In the genomic region with DNA sequence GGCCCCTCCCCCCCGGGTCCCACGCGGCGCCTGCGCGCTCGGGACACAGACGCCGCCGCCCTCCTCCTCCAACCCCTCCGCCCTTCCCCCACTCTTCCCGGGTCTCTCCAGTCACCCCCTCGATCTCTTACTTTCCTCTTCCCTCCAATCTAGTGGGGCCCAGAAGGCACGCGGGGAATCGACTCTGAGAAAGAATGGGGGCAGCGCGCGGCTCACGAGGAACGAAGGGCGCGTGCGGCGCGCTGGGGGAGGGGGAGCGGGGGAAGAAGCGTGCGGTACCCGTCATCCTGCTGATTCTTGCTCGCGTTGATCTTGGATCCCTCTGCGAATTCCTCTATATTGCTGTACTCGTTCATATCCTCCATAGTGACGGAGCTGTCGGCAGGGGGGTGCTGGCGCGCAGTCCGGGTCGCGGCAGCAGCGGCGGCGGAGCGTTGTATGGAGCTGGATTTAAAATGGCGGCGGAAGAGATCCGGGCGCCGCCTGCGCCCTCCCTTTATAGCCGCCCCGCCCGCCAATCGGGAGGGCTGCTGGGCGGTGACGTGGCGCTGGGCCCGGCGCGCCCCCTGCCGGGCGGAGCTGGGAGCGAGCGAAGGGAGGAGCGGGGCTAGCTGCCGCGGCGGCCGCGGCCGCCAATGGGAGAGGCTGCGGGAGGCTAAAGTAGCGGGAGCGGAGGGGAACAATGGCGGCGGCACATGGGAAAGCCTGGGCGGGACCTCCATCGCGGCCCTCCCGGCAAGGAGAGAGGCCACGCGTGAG, we compare ENCODE assay signal across 7 cellular contexts. TPM values are rescaled to one million over a fixed set of nuclear protein-coding genes. Genes with fewer than 3 reads are reported as not detected.
DNase-seq lines count a peak whose midpoint lies in the region; ATAC-seq lines count a peak whose summit lies in the region.

No MANE protein-coding gene starts in this region.

- peaks cover 3% of the 10 kb centered on the region for H3K4me1 ChIP-seq in right cardiac atrium (ENCODE audit: control insufficient read depth, insufficient read depth, low read length)

- ATAC-seq in GM18498 (IDR thresholded peaks at IDR 0.05; ENCODE audit: unreplicated experiment) (peak; percentile 64), HG02885 (IDR thresholded peaks at IDR 0.05; ENCODE audit: poor library complexity, unreplicated experiment) (peak; percentile 56), right cardiac atrium (peak; percentile 89 to 90)

- H3K9me3 ChIP-seq in right cardiac atrium (ENCODE audit: control insufficient read depth, low read length), result no peaks in the 10 kb centered on the region

- H3K27me3 ChIP-seq in right cardiac atrium (ENCODE audit: control insufficient read depth, insufficient read depth), result no peaks in the 10 kb centered on the region

- H3K4me3 ChIP-seq in right cardiac atrium (ENCODE audit: low read length), result peak overlapping the region; percentile 64

- WGBS in right cardiac atrium, result under 1% methylated on average over 83 of the region's 83 CpGs

- DNase-seq in NCI-H146 treated with DMSO at 0.1 percent for 48 hours (lab: John Stamatoyannopoulos, UW; ENCODE audit: unreplicated experiment) (peak; percentile 85), T-helper 1 cell (peak; percentile 87 to 95 (median 88)), amygdala (lab: John Stamatoyannopoulos, UW) (peak; percentile 46 to 96 (median 85)), right cardiac atrium (peak; percentile 92 to 98 (median 97)), renal cortical epithelial cell (ENCODE audit: low read depth) (peak; percentile 64)

- peak overlapping the region; percentile 95 for H3K27ac ChIP-seq in right cardiac atrium (ENCODE audit: low read length)

- intact Hi-C loops in right cardiac atrium (cut with DNase I), result loop anchor here (2.0 to 10.0 kb wide), 4 partner anchors 52 to 57 kb away; partner anchors contain the start of gene HNRNPD (in 2 of the 4)

RNA-seq across cellular contexts. Expression of gene HNRNPDL, which starts 1.1 kb away (rescaled TPM):
- 100 to 1,000 TPM in 3 of 4 donors, 10 to 100 TPM in 1; 89.5 to 185 (median 138) TPM for total RNA-seq in right cardiac atrium
- polyA plus RNA-seq in right cardiac atrium, result 181 TPM
- total RNA-seq in renal cortical epithelial cell, result 174 and 185 TPM in 2 replicates

RNA-seq across cellular contexts. Expression of gene ENOPH1, which starts 1.2 kb away (rescaled TPM):
- total RNA-seq in right cardiac atrium (10 to 100 TPM; 15.1 to 16.5 (median 15.7) TPM), renal cortical epithelial cell (53.8 and 62.7 TPM in 2 replicates)
- 20.1 TPM for polyA plus RNA-seq in right cardiac atrium

RNA-seq across cellular contexts. Expression of gene HNRNPD, which starts 55.4 kb away (rescaled TPM):
- total RNA-seq in right cardiac atrium (100 to 1,000 TPM; 128 to 141 (median 135) TPM), renal cortical epithelial cell (22.2 and 101 TPM in 2 replicates)
- 141 TPM for polyA plus RNA-seq in right cardiac atrium

Comparison
In these comparisons a context has a peak if more than half of its experiments do, and no peak if none do; other contexts are left out.
1. Peak in every context shown above with its lines: DNase-seq, ATAC-seq, H3K4me3 ChIP-seq and H3K27ac ChIP-seq.